In the genomic region with DNA sequence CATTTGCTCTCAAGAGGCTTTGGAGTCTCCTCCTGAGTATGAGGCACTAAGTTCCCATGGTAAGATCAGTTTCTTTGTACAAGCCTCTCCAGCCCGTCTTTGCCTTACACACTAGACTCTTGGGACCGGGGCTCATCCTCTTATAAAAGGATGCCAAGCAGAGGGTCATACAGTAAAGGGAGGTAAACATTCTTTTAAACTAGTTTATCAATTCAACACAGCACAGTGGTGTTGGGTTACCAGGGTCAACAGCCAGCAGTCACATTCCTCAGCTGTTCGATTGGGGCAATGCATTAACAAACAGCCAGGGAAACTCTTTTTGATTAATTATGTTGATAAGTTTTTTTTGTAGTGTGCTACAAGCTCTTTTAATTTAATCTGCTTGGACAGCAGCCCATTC, we compare ENCODE assay signal across 1 cellular context.
TF ChIP-seq lines count a peak whose summit lies in the region.

No MANE protein-coding gene starts in this region.

TF ChIP-seq in HepG2, 621 proteins besides CTCF, POLR2A, EP300 and RAD21 (continued from another document):
- TF ChIP-seq, protein P1, sequence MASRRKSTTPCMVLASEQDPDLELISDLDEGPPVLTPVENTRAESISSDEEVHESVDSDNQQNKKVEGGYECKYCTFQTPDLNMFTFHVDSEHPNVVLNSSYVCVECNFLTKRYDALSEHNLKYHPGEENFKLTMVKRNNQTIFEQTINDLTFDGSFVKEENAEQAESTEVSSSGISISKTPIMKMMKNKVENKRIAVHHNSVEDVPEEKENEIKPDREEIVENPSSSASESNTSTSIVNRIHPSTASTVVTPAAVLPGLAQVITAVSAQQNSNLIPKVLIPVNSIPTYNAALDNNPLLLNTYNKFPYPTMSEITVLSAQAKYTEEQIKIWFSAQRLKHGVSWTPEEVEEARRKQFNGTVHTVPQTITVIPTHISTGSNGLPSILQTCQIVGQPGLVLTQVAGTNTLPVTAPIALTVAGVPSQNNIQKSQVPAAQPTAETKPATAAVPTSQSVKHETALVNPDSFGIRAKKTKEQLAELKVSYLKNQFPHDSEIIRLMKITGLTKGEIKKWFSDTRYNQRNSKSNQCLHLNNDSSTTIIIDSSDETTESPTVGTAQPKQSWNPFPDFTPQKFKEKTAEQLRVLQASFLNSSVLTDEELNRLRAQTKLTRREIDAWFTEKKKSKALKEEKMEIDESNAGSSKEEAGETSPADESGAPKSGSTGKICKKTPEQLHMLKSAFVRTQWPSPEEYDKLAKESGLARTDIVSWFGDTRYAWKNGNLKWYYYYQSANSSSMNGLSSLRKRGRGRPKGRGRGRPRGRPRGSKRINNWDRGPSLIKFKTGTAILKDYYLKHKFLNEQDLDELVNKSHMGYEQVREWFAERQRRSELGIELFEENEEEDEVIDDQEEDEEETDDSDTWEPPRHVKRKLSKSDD (CRISPR knock-in tag; IDR thresholded peaks at IDR 0.05; ENCODE audit: low read depth), result no peak
- TF ChIP-seq, protein P2, sequence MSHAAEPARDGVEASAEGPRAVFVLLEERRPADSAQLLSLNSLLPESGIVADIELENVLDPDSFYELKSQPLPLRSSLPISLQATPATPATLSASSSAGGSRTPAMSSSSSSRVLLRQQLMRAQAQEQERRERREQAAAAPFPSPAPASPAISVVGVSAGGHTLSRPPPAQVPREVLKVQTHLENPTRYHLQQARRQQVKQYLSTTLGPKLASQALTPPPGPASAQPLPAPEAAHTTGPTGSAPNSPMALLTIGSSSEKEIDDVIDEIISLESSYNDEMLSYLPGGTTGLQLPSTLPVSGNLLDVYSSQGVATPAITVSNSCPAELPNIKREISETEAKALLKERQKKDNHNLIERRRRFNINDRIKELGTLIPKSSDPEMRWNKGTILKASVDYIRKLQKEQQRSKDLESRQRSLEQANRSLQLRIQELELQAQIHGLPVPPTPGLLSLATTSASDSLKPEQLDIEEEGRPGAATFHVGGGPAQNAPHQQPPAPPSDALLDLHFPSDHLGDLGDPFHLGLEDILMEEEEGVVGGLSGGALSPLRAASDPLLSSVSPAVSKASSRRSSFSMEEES (CRISPR knock-in tag; IDR thresholded peaks at IDR 0.05), result no peak
- TF ChIP-seq ZNF564 (CRISPR knock-in tag; IDR thresholded peaks at IDR 0.05), result no peak
- TF ChIP-seq MEIS1 (CRISPR knock-in tag; IDR thresholded peaks at IDR 0.05; ENCODE audit: borderline replicate concordance), result no peak
- no peak for TF ChIP-seq ZMYM3 (CRISPR knock-in tag; IDR thresholded peaks at IDR 0.05)
